Comparison of ENCODE assay signal across 9 cellular contexts in genomic region chr6:152232494-152233151, GRCh38.
A peak's percentile ranks its signal among the peaks of the same experiment; 100 is the strongest.
DNase-seq lines count a peak whose midpoint lies in the region; ATAC-seq and TF ChIP-seq lines count a peak whose summit lies in the region.
"Had no signal": no experiment of that assay in that cellular context is flagged by ENCODE, and none has a peak within 500 bp of the region (broad histone marks: within the 10 kb centered on the region; RNA-seq: fewer than 3 reads in every experiment).

No MANE protein-coding gene starts in this region.

- H3K9ac ChIP-seq in GM23248: peak overlapping the region; percentile 60
- H3K9ac ChIP-seq in skeletal muscle satellite cell (ENCODE audit: low read depth, low read length): peak overlapping the region; percentile 49

- H4K20me1 ChIP-seq in GM23248 (ENCODE audit: insufficient read depth): no peaks in the 10 kb centered on the region

- DNase-seq in GM23248 (peak; percentile 76), foreskin fibroblast (peak; percentile 10 to 55), cerebellum (ENCODE audit: low spot score) (no peak), DMS114 treated with DMSO at 0.1 percent for 48 hours (lab: John Stamatoyannopoulos, UW; ENCODE audit: unreplicated experiment) (no peak)
- DNase-seq in activated CD4-positive, alpha-beta T cell treated with anti-CD3 and anti-CD28 coated beads, Interleukin-2, amount 50 U/mL, for 1 hour: peak; percentile 12
- DNase-seq: NCI-H2171 treated with DMSO at 0.1 percent for 48 hours had no signal

- H3K27ac ChIP-seq in GM23248: peak overlapping the region; percentile 79

- no peaks in the 10 kb centered on the region for H3K79me2 ChIP-seq in GM23248 (ENCODE audit: insufficient read depth)

- H3K4me2 ChIP-seq in GM23248 (ENCODE audit: unreplicated experiment) (peak overlapping the region; percentile 72), skeletal muscle satellite cell (ENCODE audit: low read length) (peak overlapping the region; percentile 66)

- H3K4me1 ChIP-seq in GM23248 (ENCODE audit: insufficient read depth): peaks cover 19% of the 10 kb centered on the region
- H3K4me1 ChIP-seq in skeletal muscle satellite cell (ENCODE audit: control insufficient read depth, insufficient read depth, low read length): peaks cover 19% of the 10 kb centered on the region

- H3K9me3 ChIP-seq in GM23248 (ENCODE audit: low read depth) (no peaks in the 10 kb centered on the region), skeletal muscle satellite cell (replicated peaks; ENCODE audit: low read length) (no peaks in the 10 kb centered on the region)

- no peaks in the 10 kb centered on the region for H3K27me3 ChIP-seq in GM23248 (replicated peaks; ENCODE audit: insufficient read depth)
- no peaks in the 10 kb centered on the region for H3K27me3 ChIP-seq in skeletal muscle satellite cell (ENCODE audit: control insufficient read depth, insufficient read depth, low read length)

- in situ Hi-C loops in GM23248 (cut with MboI): no loop called here

- H3K9me2 ChIP-seq in GM23248 (ENCODE audit: insufficient read depth): no peaks in the 10 kb centered on the region

- H2AFZ ChIP-seq in GM23248: no peak overlapping the region

- 7 to 16% methylated on average over 5 of the region's 5 CpGs for WGBS in GM23248 (ENCODE audit: low coverage in 1 of 2, low lambda C conversion rate in 2 of 2, missing lambda C conversion rate in 2 of 2), 2 experiments

- ATAC-seq in GM18909 (IDR thresholded peaks at IDR 0.05; ENCODE audit: poor library complexity, unreplicated experiment) (no peak), GM19395 (IDR thresholded peaks at IDR 0.05; ENCODE audit: unreplicated experiment) (no peak)

- H3K4me3 ChIP-seq in GM23248: peak overlapping the region; percentile 28
- no peak overlapping the region for H3K4me3 ChIP-seq in foreskin fibroblast (ENCODE audit: low read depth in 1 of 2, low read length in 2 of 2)
- H3K4me3 ChIP-seq in skeletal muscle satellite cell (ENCODE audit: low read length): no peak overlapping the region

- TF ChIP-seq CTCF in foreskin fibroblast (IDR thresholded peaks at IDR 0.05; ENCODE audit: low read depth, low read length): peak; percentile 18

- H3F3A ChIP-seq in GM23248 (ENCODE audit: insufficient read depth): peaks cover 31% of the 10 kb centered on the region

- H3K36me3 ChIP-seq in GM23248 (ENCODE audit: low read depth) (peaks cover 84% of the 10 kb centered on the region), skeletal muscle satellite cell (ENCODE audit: insufficient read depth, low read length) (peaks cover 49% of the 10 kb centered on the region)

Comparison
In these comparisons a context has a peak if more than half of its experiments do, and no peak if none do; other contexts are left out.
1. DNase-seq: peak in GM23248 (single experiment), activated CD4-positive, alpha-beta T cell treated with anti-CD3 and anti-CD28 coated beads, Interleukin-2, amount 50 U/mL, for 1 hour (single experiment) and foreskin fibroblast (2 of 2); none in cerebellum (single experiment) and DMS114 treated with DMSO at 0.1 percent for 48 hours (single experiment).